Comparison of ENCODE assay signal across 14 cellular contexts in genomic region chr6:18280084-18280483, GRCh38. TPM values are rescaled to one million over a fixed set of nuclear protein-coding genes. Genes with fewer than 3 reads are reported as not detected.
A peak's percentile ranks its signal among the peaks of the same experiment; 100 is the strongest.
DNase-seq lines count a peak whose midpoint lies in the region.
"Had no signal": no experiment of that assay in that cellular context is flagged by ENCODE, and none has a peak within 500 bp of the region (broad histone marks: within the 10 kb centered on the region; RNA-seq: fewer than 3 reads in every experiment).

No MANE protein-coding gene starts in this region.

- peaks cover 50% of the 10 kb centered on the region for H3K27me3 Mint-ChIP-seq in activated CD4-positive, alpha-beta T cell treated with anti-CD3 and anti-CD28 coated beads, Interleukin-2, amount 10 ng/mL, durations not matched to agents 24 days and 14 days

- no peaks in the 10 kb centered on the region for H3K9me3 Mint-ChIP-seq in activated CD4-positive, alpha-beta T cell treated with anti-CD3 and anti-CD28 coated beads, Interleukin-2, amount 10 ng/mL, durations not matched to agents 24 days and 14 days
- H3K9me3 Mint-ChIP-seq: stimulated activated naive B cell treated with anti-CD40 and anti-IgM and Interleukin-4, amounts not matched to agents 10 μg/mL and 1 μg/mL and 100 μg/mL, for 72 hours had no signal

- peak; percentile 66 for DNase-seq in COR-L47 (lab: John Stamatoyannopoulos, UW)
- DNase-seq in NCI-H1092 (lab: John Stamatoyannopoulos, UW) = peak; percentile 49
- peak; percentile 90 for DNase-seq in NCI-H748 treated with DMSO at 0.1 percent for 48 hours (lab: John Stamatoyannopoulos, UW)
- DNase-seq in glomerular visceral epithelial cell (ENCODE audit: extremely low spot score) = peak; percentile 74
- no peak for DNase-seq in activated naive CD4-positive, alpha-beta T cell treated with anti-CD3 and anti-CD28 coated beads, Interleukin-2, amount 50 U/mL, for 16 hours
- DNase-seq in activated CD4-positive, alpha-beta T cell treated with anti-CD3 and anti-CD28 coated beads, Interleukin-2, amount 10 ng/mL, durations not matched to agents 24 days and 14 days = no peak
- no peak for DNase-seq in T-helper 9 cell
- no peak for DNase-seq in medulla oblongata (ENCODE audit: extremely low spot score)
- DNase-seq: activated gamma-delta T cell treated with Interleukin-2 at 50 U/mL for 16 hours; central memory CD4-positive, alpha-beta T cell; mesenchymal stem cell; posterior cingulate gyrus; stimulated activated CD4-positive, alpha-beta T cell treated with anti-CD3 and anti-CD28 coated beads, Interleukin-2, amount 100 ng/mL, for 24 hours; stimulated activated naive B cell treated with anti-CD40 and anti-IgM and Interleukin-4, amounts not matched to agents 10 μg/mL and 1 μg/mL and 100 μg/mL, for 72 hours had no signal

- no peaks in the 10 kb centered on the region for H3K36me3 Mint-ChIP-seq in activated CD4-positive, alpha-beta T cell treated with anti-CD3 and anti-CD28 coated beads, Interleukin-2, amount 10 ng/mL, durations not matched to agents 24 days and 14 days (ENCODE audit: low read depth)

- peaks cover 5% of the 10 kb centered on the region for H3K4me1 Mint-ChIP-seq in activated CD4-positive, alpha-beta T cell treated with anti-CD3 and anti-CD28 coated beads, Interleukin-2, amount 10 ng/mL, durations not matched to agents 24 days and 14 days

- no peak overlapping the region for H3K4me3 Mint-ChIP-seq in activated CD4-positive, alpha-beta T cell treated with anti-CD3 and anti-CD28 coated beads, Interleukin-2, amount 10 ng/mL, durations not matched to agents 24 days and 14 days
- H3K4me3 Mint-ChIP-seq: stimulated activated naive B cell treated with anti-CD40 and anti-IgM and Interleukin-4, amounts not matched to agents 10 μg/mL and 1 μg/mL and 100 μg/mL, for 72 hours had no signal

- H3K27ac Mint-ChIP-seq in activated CD4-positive, alpha-beta T cell treated with anti-CD3 and anti-CD28 coated beads, Interleukin-2, amount 10 ng/mL, durations not matched to agents 24 days and 14 days = no peak overlapping the region
- H3K27ac Mint-ChIP-seq: stimulated activated naive B cell treated with anti-CD40 and anti-IgM and Interleukin-4, amounts not matched to agents 10 μg/mL and 1 μg/mL and 100 μg/mL, for 72 hours had no signal

- intact Hi-C loops in activated CD4-positive, alpha-beta T cell treated with anti-CD3 and anti-CD28 coated beads, Interleukin-2, amount 10 ng/mL, durations not matched to agents 24 days and 14 days (cut with micrococcal nuclease) = no loop called here

RNA-seq across cellular contexts. Expression of gene DEK, which starts 15.8 kb away (rescaled TPM):
- total RNA-seq in activated CD4-positive, alpha-beta T cell treated with anti-CD3 and anti-CD28 coated beads, Interleukin-2, amount 10 ng/mL, durations not matched to agents 24 days and 14 days = 170 and 175 TPM in 2 replicates

Comparison
In these comparisons a context has a peak if more than half of its experiments do, and no peak if none do; other contexts are left out.
1. DNase-seq: peak in COR-L47 (single experiment), NCI-H1092 (single experiment), NCI-H748 treated with DMSO at 0.1 percent for 48 hours (single experiment) and glomerular visceral epithelial cell (single experiment); none in activated naive CD4-positive, alpha-beta T cell treated with anti-CD3 and anti-CD28 coated beads, Interleukin-2, amount 50 U/mL, for 16 hours (single experiment), activated CD4-positive, alpha-beta T cell treated with anti-CD3 and anti-CD28 coated beads, Interleukin-2, amount 10 ng/mL, durations not matched to agents 24 days and 14 days (single experiment), T-helper 9 cell (single experiment) and medulla oblongata (single experiment).